ENCODE assay signal across 9 cellular contexts in the genomic region with DNA sequence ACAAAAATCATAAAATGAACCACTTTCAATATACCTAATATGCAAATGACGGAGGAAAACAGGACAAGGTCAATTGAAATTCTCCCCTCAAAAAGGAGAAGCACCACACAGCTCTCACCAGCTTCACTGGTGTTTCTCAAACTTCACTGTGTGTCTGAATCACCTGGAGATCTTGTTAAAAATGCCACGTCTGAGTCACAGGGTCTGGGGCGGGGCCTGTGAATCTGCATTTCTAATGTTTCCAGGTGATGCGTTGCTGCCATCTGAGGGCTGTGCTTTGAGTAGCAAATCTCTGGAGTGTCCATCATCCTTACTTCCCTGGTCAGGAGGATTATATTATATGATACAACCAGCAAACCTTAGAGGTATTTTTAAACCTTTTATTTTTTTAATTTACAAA. TPM values are rescaled to one million over a fixed set of nuclear protein-coding genes. Genes with fewer than 3 reads are reported as not detected.
DNase-seq lines count a peak whose midpoint lies in the region; ATAC-seq and TF ChIP-seq lines count a peak whose summit lies in the region.
"Had no signal": no experiment of that assay in that cellular context is flagged by ENCODE, and none has a peak within 500 bp of the region (broad histone marks: within the 10 kb centered on the region; RNA-seq: fewer than 3 reads in every experiment).

No MANE protein-coding gene starts in this region.

- H3K4me1 Mint-ChIP-seq in T-helper 2 cell treated with Interferon-gamma antibody and Interleukin-4, amounts not matched to agents 5 μg/mL and 100 μg/mL, for 36 hours (ENCODE audit: low read depth): no peaks in the 10 kb centered on the region
- H3K4me1 Mint-ChIP-seq in stimulated activated memory B cell treated with anti-CD40 and anti-IgM and Interleukin-4, amounts not matched to agents 10 μg/mL and 1 μg/mL and 100 μg/mL, for 72 hours: no peaks in the 10 kb centered on the region
- no peaks in the 10 kb centered on the region for H3K4me1 Mint-ChIP-seq in glutamatergic neuron (ENCODE audit: low read depth, unreplicated experiment)

- no peak overlapping the region for H3K4me3 Mint-ChIP-seq in T-helper 2 cell treated with Interferon-gamma antibody and Interleukin-4, amounts not matched to agents 5 μg/mL and 100 μg/mL, for 36 hours
- H3K4me3 Mint-ChIP-seq in stimulated activated memory B cell treated with anti-CD40 and anti-IgM and Interleukin-4, amounts not matched to agents 10 μg/mL and 1 μg/mL and 100 μg/mL, for 72 hours: no peak overlapping the region
- H3K4me3 Mint-ChIP-seq in glutamatergic neuron (ENCODE audit: unreplicated experiment): no peak overlapping the region
- H3K4me3 Mint-ChIP-seq: CD14-positive monocyte had no signal

- DNase-seq in activated T-cell treated with anti-CD3 and anti-CD28 coated beads for 1 hour (ENCODE audit: low read depth) (peak; percentile 9), glutamatergic neuron (no peak)
- DNase-seq in activated T-cell treated with anti-CD3 and anti-CD28 coated beads, Interleukin-2, amount 50 U/mL, for 1 hour: no peak
- DNase-seq in T-helper 2 cell treated with Interferon-gamma antibody and Interleukin-4, amounts not matched to agents 5 μg/mL and 100 μg/mL, for 36 hours (ENCODE audit: low spot score): peak; percentile 35

- peak; percentile 60 for ATAC-seq in esophagus mucosa
- peak; percentile 68 for ATAC-seq in stimulated activated memory B cell treated with anti-CD40 and anti-IgM and Interleukin-4, amounts not matched to agents 10 μg/mL and 1 μg/mL and 100 μg/mL, for 72 hours
- no peak for ATAC-seq in GM21526 (IDR thresholded peaks at IDR 0.05; ENCODE audit: low FRiP score, unreplicated experiment)
- ATAC-seq in GM19397 (IDR thresholded peaks at IDR 0.05; ENCODE audit: unreplicated experiment): no peak

- no peak overlapping the region for H3K27ac Mint-ChIP-seq in T-helper 2 cell treated with Interferon-gamma antibody and Interleukin-4, amounts not matched to agents 5 μg/mL and 100 μg/mL, for 36 hours
- H3K27ac Mint-ChIP-seq in stimulated activated memory B cell treated with anti-CD40 and anti-IgM and Interleukin-4, amounts not matched to agents 10 μg/mL and 1 μg/mL and 100 μg/mL, for 72 hours: no peak overlapping the region
- H3K27ac Mint-ChIP-seq in glutamatergic neuron (ENCODE audit: unreplicated experiment): no peak overlapping the region
- H3K27ac Mint-ChIP-seq: CD14-positive monocyte had no signal

- no peaks in the 10 kb centered on the region for H3K9me3 Mint-ChIP-seq in T-helper 2 cell treated with Interferon-gamma antibody and Interleukin-4, amounts not matched to agents 5 μg/mL and 100 μg/mL, for 36 hours
- H3K9me3 Mint-ChIP-seq in stimulated activated memory B cell treated with anti-CD40 and anti-IgM and Interleukin-4, amounts not matched to agents 10 μg/mL and 1 μg/mL and 100 μg/mL, for 72 hours: no peaks in the 10 kb centered on the region
- no peaks in the 10 kb centered on the region for H3K9me3 Mint-ChIP-seq in glutamatergic neuron (ENCODE audit: unreplicated experiment)
- H3K9me3 Mint-ChIP-seq: CD14-positive monocyte had no signal

- no peaks in the 10 kb centered on the region for H3K36me3 Mint-ChIP-seq in T-helper 2 cell treated with Interferon-gamma antibody and Interleukin-4, amounts not matched to agents 5 μg/mL and 100 μg/mL, for 36 hours (ENCODE audit: low read depth)
- no peaks in the 10 kb centered on the region for H3K36me3 Mint-ChIP-seq in stimulated activated memory B cell treated with anti-CD40 and anti-IgM and Interleukin-4, amounts not matched to agents 10 μg/mL and 1 μg/mL and 100 μg/mL, for 72 hours
- no peaks in the 10 kb centered on the region for H3K36me3 Mint-ChIP-seq in glutamatergic neuron (ENCODE audit: unreplicated experiment)
- H3K36me3 Mint-ChIP-seq: CD14-positive monocyte had no signal

- H3K27me3 Mint-ChIP-seq in T-helper 2 cell treated with Interferon-gamma antibody and Interleukin-4, amounts not matched to agents 5 μg/mL and 100 μg/mL, for 36 hours (ENCODE audit: low read depth): peaks cover 2% of the 10 kb centered on the region
- no peaks in the 10 kb centered on the region for H3K27me3 Mint-ChIP-seq in stimulated activated memory B cell treated with anti-CD40 and anti-IgM and Interleukin-4, amounts not matched to agents 10 μg/mL and 1 μg/mL and 100 μg/mL, for 72 hours
- peaks cover 2% of the 10 kb centered on the region for H3K27me3 Mint-ChIP-seq in glutamatergic neuron (ENCODE audit: unreplicated experiment)

- TF ChIP-seq CTCF in glutamatergic neuron (IDR thresholded peaks at IDR 0.05; ENCODE audit: partially characterized antibody, unreplicated experiment): no peak

RNA-seq across cellular contexts. Expression of a gene that starts 9.0 kb away (rescaled TPM):
- total RNA-seq in esophagus mucosa (not detected), glutamatergic neuron (ENCODE audit: unreplicated experiment) (not detected)

RNA-seq across cellular contexts. Expression of a gene that starts 35.8 kb away (rescaled TPM):
- 7.1 TPM for total RNA-seq in esophagus mucosa
- total RNA-seq in glutamatergic neuron (ENCODE audit: unreplicated experiment): 86.0 TPM

RNA-seq across cellular contexts. Expression of a gene that starts 36.1 kb away (rescaled TPM):
- 6.1 TPM for total RNA-seq in esophagus mucosa
- 21.6 TPM for total RNA-seq in glutamatergic neuron (ENCODE audit: unreplicated experiment)

RNA-seq across cellular contexts. Expression of a gene that starts 48.8 kb away (rescaled TPM):
- total RNA-seq in esophagus mucosa (404 TPM), glutamatergic neuron (ENCODE audit: unreplicated experiment) (531 TPM)

RNA-seq across cellular contexts. Expression of a gene that starts 53.8 kb away (rescaled TPM):
- total RNA-seq in esophagus mucosa: 0.08 TPM
- total RNA-seq in glutamatergic neuron (ENCODE audit: unreplicated experiment): 0.32 TPM

Comparison
In these comparisons a context has a peak if more than half of its experiments do, and no peak if none do; other contexts are left out.
1. DNase-seq: peak in activated T-cell treated with anti-CD3 and anti-CD28 coated beads for 1 hour (single experiment) and T-helper 2 cell treated with Interferon-gamma antibody and Interleukin-4, amounts not matched to agents 5 μg/mL and 100 μg/mL, for 36 hours (single experiment); none in activated T-cell treated with anti-CD3 and anti-CD28 coated beads, Interleukin-2, amount 50 U/mL, for 1 hour (single experiment) and glutamatergic neuron (single experiment).
2. ATAC-seq: peak in esophagus mucosa (single experiment) and stimulated activated memory B cell treated with anti-CD40 and anti-IgM and Interleukin-4, amounts not matched to agents 10 μg/mL and 1 μg/mL and 100 μg/mL, for 72 hours (single experiment); none in GM21526 (single experiment) and GM19397 (single experiment).
3. RNA of a gene that starts 35.8 kb away (total RNA-seq): 86.0 TPM in glutamatergic neuron (single experiment); 7.1 TPM in esophagus mucosa (single experiment); every median in the first group is over 10 times any median in the second.